8 cellular contexts compared by ENCODE assay signal in genomic region chr7:90246184-90246583, GRCh38. TPM values are rescaled to one million over a fixed set of nuclear protein-coding genes. Genes with fewer than 3 reads are reported as not detected.
DNase-seq lines count a peak whose midpoint lies in the region; ATAC-seq and TF ChIP-seq lines count a peak whose summit lies in the region.

No MANE protein-coding gene starts in this region.

- H3K36me3 ChIP-seq in right atrium auricular region (no peaks in the 10 kb centered on the region), prostate gland (no peaks in the 10 kb centered on the region)

- peaks cover 46% of the 10 kb centered on the region for H3K4me1 Mint-ChIP-seq in WTC11

- H3K9me3 Mint-ChIP-seq in WTC11, result no peaks in the 10 kb centered on the region

- no peak overlapping the region for H3K27ac ChIP-seq in right atrium auricular region
- peak overlapping the region; percentile 85 to 93 for H3K27ac ChIP-seq in prostate gland

- POLR2A ChIA-PET in WTC11 (lab: Charles Lee), result interaction anchor here (1.2 kb wide), 1 partner anchor 34 kb away, joined by 5 read pairs; the partner anchor contains the start of gene STEAP2

- no peak for TF ChIP-seq POLR2A in prostate gland (IDR thresholded peaks at IDR 0.05)

- ATAC-seq in WTC11 (peak; percentile 20), HG03442 (IDR thresholded peaks at IDR 0.05; ENCODE audit: unreplicated experiment) (no peak), GM18858 (IDR thresholded peaks at IDR 0.05; ENCODE audit: unreplicated experiment) (no peak)

- intact Hi-C loops in prostate gland (cut with DNase I), result loop anchor here (5.0 kb wide), 1 partner anchor 34 kb away; the partner anchor contains the start of gene STEAP2

- no peak overlapping the region for H3K27ac Mint-ChIP-seq in WTC11

- CTCF ChIA-PET in WTC11 (lab: Charles Lee), result interaction anchor here (0.8 to 2.6 kb wide), 4 partner anchors 14 to 182 kb away, joined by 3 to 11 read pairs (median 6); partner anchors contain the start of gene STEAP2

- peak; percentile 35 for DNase-seq in EH (ENCODE audit: low read depth)
- peak; percentile 44 for DNase-seq in WTC11 (ENCODE audit: low spot score)
- DNase-seq in right atrium auricular region (ENCODE audit: low spot score), result no peak
- peak; percentile 43 for DNase-seq in prostate gland (ENCODE audit: low spot score)
- DNase-seq in OCI-M2 (lab: John Stamatoyannopoulos, UW; ENCODE audit: unreplicated experiment), result no peak
- no peak for DNase-seq in NCI-H128 (lab: John Stamatoyannopoulos, UW; ENCODE audit: unreplicated experiment)

- peak overlapping the region; percentile 95 for H3K4me3 Mint-ChIP-seq in WTC11

- no peaks in the 10 kb centered on the region for H3K27me3 ChIP-seq in right atrium auricular region
- no peaks in the 10 kb centered on the region for H3K27me3 ChIP-seq in prostate gland (replicated peaks; ENCODE audit: insufficient read depth)

- H3K4me1 ChIP-seq in right atrium auricular region, result peaks cover 0 to 25% of the 10 kb centered on the region in 2 donors
- H3K4me1 ChIP-seq in prostate gland (replicated peaks), result no peaks in the 10 kb centered on the region

- 24% methylated on average over 9 of the region's 9 CpGs for WGBS in prostate gland

- H3K9me3 ChIP-seq in right atrium auricular region (no peaks in the 10 kb centered on the region), prostate gland (no peaks in the 10 kb centered on the region)

- H3K4me3 ChIP-seq in right atrium auricular region, result peak overlapping the region; percentile 68 to 85
- H3K4me3 ChIP-seq in prostate gland, result peak overlapping the region; percentile 77 to 95

- no peaks in the 10 kb centered on the region for H3K36me3 Mint-ChIP-seq in WTC11

- TF ChIP-seq CTCF in WTC11 (IDR thresholded peaks at IDR 0.05) (no peak), right atrium auricular region (IDR thresholded peaks at IDR 0.05) (no peak), prostate gland (IDR thresholded peaks at IDR 0.05) (no peak)

- H3K27me3 Mint-ChIP-seq in WTC11 (ENCODE audit: low read depth), result peaks cover 34% of the 10 kb centered on the region

TF ChIP-seq in WTC11, 78 proteins besides CTCF, POLR2A, EP300 and RAD21:
- TF ChIP-seq, protein P1, sequence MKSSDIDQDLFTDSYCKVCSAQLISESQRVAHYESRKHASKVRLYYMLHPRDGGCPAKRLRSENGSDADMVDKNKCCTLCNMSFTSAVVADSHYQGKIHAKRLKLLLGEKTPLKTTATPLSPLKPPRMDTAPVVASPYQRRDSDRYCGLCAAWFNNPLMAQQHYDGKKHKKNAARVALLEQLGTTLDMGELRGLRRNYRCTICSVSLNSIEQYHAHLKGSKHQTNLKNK (CRISPR knock-in tag; IDR thresholded peaks at IDR 0.05), result no peak
- TF ChIP-seq, protein P2, sequence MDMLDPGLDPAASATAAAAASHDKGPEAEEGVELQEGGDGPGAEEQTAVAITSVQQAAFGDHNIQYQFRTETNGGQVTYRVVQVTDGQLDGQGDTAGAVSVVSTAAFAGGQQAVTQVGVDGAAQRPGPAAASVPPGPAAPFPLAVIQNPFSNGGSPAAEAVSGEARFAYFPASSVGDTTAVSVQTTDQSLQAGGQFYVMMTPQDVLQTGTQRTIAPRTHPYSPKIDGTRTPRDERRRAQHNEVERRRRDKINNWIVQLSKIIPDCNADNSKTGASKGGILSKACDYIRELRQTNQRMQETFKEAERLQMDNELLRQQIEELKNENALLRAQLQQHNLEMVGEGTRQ (CRISPR knock-in tag; IDR thresholded peaks at IDR 0.05), result no peak
- TF ChIP-seq KAT7 (CRISPR knock-in tag; IDR thresholded peaks at IDR 0.05; ENCODE audit: borderline replicate concordance) (no peak), ZNF121 (CRISPR knock-in tag; IDR thresholded peaks at IDR 0.05) (no peak), ZNF416 (CRISPR knock-in tag; IDR thresholded peaks at IDR 0.05) (no peak), MXD4 (CRISPR knock-in tag; IDR thresholded peaks at IDR 0.05; ENCODE audit: borderline replicate concordance) (no peak), ZNF317 (CRISPR knock-in tag; IDR thresholded peaks at IDR 0.05; ENCODE audit: borderline replicate concordance, low read depth) (no peak)

RNA-seq across cellular contexts. Expression of gene CFAP69, which starts 1.2 kb away (rescaled TPM):
- total RNA-seq in WTC11 (2021) (2.7 to 3.4 TPM (median 3.3 TPM) in 3 replicates), right atrium auricular region (1 to 10 TPM; 1.2 to 3.7 TPM), prostate gland (10 to 100 TPM; 27.4 to 50.6 TPM)

RNA-seq across cellular contexts. Expression of gene STEAP2, which starts 34.6 kb away (rescaled TPM):
- 13.4 to 17.3 TPM (median 17.0 TPM) in 3 replicates for total RNA-seq in WTC11 (2021)
- total RNA-seq in right atrium auricular region, result 10 to 100 TPM; 22.2 to 26.7 TPM
- total RNA-seq in prostate gland, result 100 to 1,000 TPM; 167 to 555 TPM

Comparison
In these comparisons a context has a peak if more than half of its experiments do, and no peak if none do; other contexts are left out.
1. DNase-seq: peak in EH (single experiment), WTC11 (single experiment) and prostate gland (single experiment); none in right atrium auricular region (single experiment), OCI-M2 (single experiment) and NCI-H128 (single experiment).
2. H3K27ac ChIP-seq: peak in prostate gland (2 of 2); none in right atrium auricular region (0 of 2).